ENCODE assay signal across 8 cellular contexts in genomic region chr19:14528419-14529253, GRCh38. TPM values are rescaled to one million over a fixed set of nuclear protein-coding genes. Genes with fewer than 3 reads are reported as not detected.
DNase-seq lines count a peak whose midpoint lies in the region; ATAC-seq and TF ChIP-seq lines count a peak whose summit lies in the region.

No MANE protein-coding gene starts in this region.

- peak overlapping the region; percentile 96 for H3K4me3 Mint-ChIP-seq in natural killer cell

- peak overlapping the region; percentile 92 for H3K27ac ChIP-seq in colonic mucosa

- ATAC-seq in natural killer cell (peak; percentile 16 to 24 (median 22)), GM18867 (IDR thresholded peaks at IDR 0.05; ENCODE audit: unreplicated experiment) (no peak), HG02870 (IDR thresholded peaks at IDR 0.05; ENCODE audit: unreplicated experiment) (no peak)

- peaks cover 11 to 12% of the 10 kb centered on the region in 2 donors for H3K4me1 Mint-ChIP-seq in natural killer cell

- DNase-seq in BJ (ENCODE audit: low read depth) (no peak), MV-4-11 (lab: John Stamatoyannopoulos, UW) (peak; percentile 35), colonic mucosa (no peak), natural killer cell (no peak), kidney glomerular epithelial cell (lab: John Stamatoyannopoulos, UW) (no peak), cerebellar nuclear complex (lab: John Stamatoyannopoulos, UW) (no peak)

- POLR2A ChIA-PET in BJ (lab: Charles Lee): interaction anchor here (1.1 kb wide), 1 partner anchor 10 kb away, joined by 6 read pairs; the partner anchor contains the start of gene DNAJB1

- intact Hi-C loops in colonic mucosa (cut with DNase I): no loop called here
- intact Hi-C loops in natural killer cell (cut with micrococcal nuclease): loop anchor here (1.0 to 2.0 kb wide), 2 partner anchors 10 to 392 kb away; partner anchors contain the start of genes ASF1B and DNAJB1

- no peaks in the 10 kb centered on the region for H3K27me3 ChIP-seq in BJ (ENCODE audit: control insufficient read depth, insufficient read depth, low read length)
- H3K27me3 ChIP-seq in colonic mucosa: no peaks in the 10 kb centered on the region

- peaks cover 4% of the 10 kb centered on the region for H3K4me1 ChIP-seq in colonic mucosa

- CTCF ChIA-PET in BJ (lab: Yijun Ruan, JAX): no interaction called here

- TF ChIP-seq CTCF in BJ (IDR thresholded peaks at IDR 0.05; ENCODE audit: insufficient read depth, low read depth, low read length) (no peak), colonic mucosa (IDR thresholded peaks at IDR 0.05) (no peak), natural killer cell (IDR thresholded peaks at IDR 0.05) (no peak)

- H3K36me3 ChIP-seq in BJ (ENCODE audit: control insufficient read depth, insufficient read depth, low read length): no peaks in the 10 kb centered on the region
- H3K36me3 ChIP-seq in colonic mucosa: no peaks in the 10 kb centered on the region

- no peaks in the 10 kb centered on the region for H3K9me3 ChIP-seq in colonic mucosa

- H3K27ac Mint-ChIP-seq in natural killer cell: peak overlapping the region; percentile 95 to 97

- H3K27me3 Mint-ChIP-seq in natural killer cell (ENCODE audit: low read depth in 2 of 2): no peaks in the 10 kb centered on the region

- H3K36me3 Mint-ChIP-seq in natural killer cell: no peaks in the 10 kb centered on the region

- no peaks in the 10 kb centered on the region for H3K9me3 Mint-ChIP-seq in natural killer cell

- H3K9ac ChIP-seq in colonic mucosa (ENCODE audit: low read depth in 2 of 2, low read length in 2 of 2): peak overlapping the region; percentile 26 to 63

- H3K4me3 ChIP-seq in BJ (ENCODE audit: low read depth, low read length) (peak overlapping the region; percentile 61), colonic mucosa (peak overlapping the region; percentile 65)

RNA-seq across cellular contexts. Expression of gene TECR, which starts 0.8 kb away (rescaled TPM):
- 63.2 and 95.9 TPM in 2 replicates for polyA plus RNA-seq in BJ (2011; rRNA removed)
- polyA minus RNA-seq in BJ (2011; rRNA and poly(A)+ RNA removed): 94.4 and 169 TPM in 2 replicates
- total RNA-seq in colonic mucosa (100 to 1,000 TPM; 136 to 201 TPM), natural killer cell (100 to 1,000 TPM; 123 to 158 (median 131) TPM)

RNA-seq across cellular contexts. Expression of gene DNAJB1, which starts 10.4 kb away (rescaled TPM):
- 114 and 133 TPM in 2 replicates for polyA plus RNA-seq in BJ (2011; rRNA removed)
- polyA minus RNA-seq in BJ (2011; rRNA and poly(A)+ RNA removed): 46.5 and 52.6 TPM in 2 replicates
- total RNA-seq in colonic mucosa: 100 to 1,000 TPM; 127 to 148 TPM
- total RNA-seq in natural killer cell: 100 to 1,000 TPM; 148 to 238 (median 192) TPM

RNA-seq across cellular contexts. Expression of gene GIPC1, which starts 32.7 kb away (rescaled TPM):
- 92.3 and 119 TPM in 2 replicates for polyA plus RNA-seq in BJ (2011; rRNA removed)
- polyA minus RNA-seq in BJ (2011; rRNA and poly(A)+ RNA removed): 43.2 and 57.9 TPM in 2 replicates
- total RNA-seq in colonic mucosa (100 to 1,000 TPM; 281 to 404 TPM), natural killer cell (10 to 100 TPM; 25.3 to 34.5 (median 31.4) TPM)

RNA-seq across cellular contexts. Expression of gene NDUFB7, which starts 43.2 kb away (rescaled TPM):
- 135 and 147 TPM in 2 replicates for polyA plus RNA-seq in BJ (2011; rRNA removed)
- 19.0 and 20.3 TPM in 2 replicates for polyA minus RNA-seq in BJ (2011; rRNA and poly(A)+ RNA removed)
- 100 to 1,000 TPM; 216 to 302 TPM for total RNA-seq in colonic mucosa
- 100 to 1,000 TPM in 2 of 3 donors, 10 to 100 TPM in 1; 97.1 to 120 (median 108) TPM for total RNA-seq in natural killer cell

RNA-seq across cellular contexts. Expression of gene PTGER1, which starts 53.5 kb away (rescaled TPM):
- polyA plus RNA-seq in BJ (2011; rRNA removed): 0.63 and 1.0 TPM in 2 replicates
- polyA minus RNA-seq in BJ (2011; rRNA and poly(A)+ RNA removed): 0.38 and 0.41 TPM in 2 replicates
- total RNA-seq in colonic mucosa: under 1 TPM; 0.35 to 0.72 TPM
- under 1 TPM in 2 of 3 donors, not detected in 1; 0.35 to 0.73 TPM for total RNA-seq in natural killer cell

Comparison
In these comparisons a context has a peak if more than half of its experiments do, and no peak if none do; other contexts are left out.
1. ATAC-seq: peak in natural killer cell (3 of 3); none in GM18867 (single experiment) and HG02870 (single experiment).
2. RNA of gene GIPC1, which starts 32.7 kb away (total RNA-seq): 281 to 404 TPM in colonic mucosa; 25.3 to 34.5 TPM in natural killer cell; every median in the first group is over 4 times any median in the second.